10 cellular contexts compared by ENCODE assay signal in the genomic region with DNA sequence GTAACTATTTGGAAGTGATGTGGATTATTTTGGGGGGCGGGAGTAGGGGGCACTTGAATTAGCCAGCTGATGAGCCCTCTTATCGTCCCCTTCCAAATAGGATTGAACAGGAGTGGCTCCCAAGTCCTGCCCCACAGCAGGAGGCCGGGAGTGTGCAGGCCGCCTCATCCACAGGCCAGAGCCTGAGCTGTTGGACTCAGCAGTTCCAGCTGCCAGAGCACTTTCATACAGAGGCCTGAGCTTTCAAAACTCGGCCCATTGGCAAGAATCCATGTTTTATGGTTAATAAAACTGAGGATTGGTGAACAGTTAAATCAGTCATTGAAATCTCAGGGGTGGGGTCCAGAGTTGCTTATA. TPM values are rescaled to one million over a fixed set of nuclear protein-coding genes. Genes with fewer than 3 reads are reported as not detected.
A peak's percentile ranks its signal among the peaks of the same experiment; 100 is the strongest.
DNase-seq lines count a peak whose midpoint lies in the region; ATAC-seq lines count a peak whose summit lies in the region.
"Had no signal": no experiment of that assay in that cellular context is flagged by ENCODE, and none has a peak within 500 bp of the region (broad histone marks: within the 10 kb centered on the region; RNA-seq: fewer than 3 reads in every experiment).

No MANE protein-coding gene starts in this region.

- peak overlapping the region; percentile 95 to 100 for H3K27ac Mint-ChIP-seq in activated naive CD4-positive, alpha-beta T cell treated with anti-CD3 and anti-CD28 coated beads, Interleukin-2, amount 50 U/mL, for 72 hours

- H3K9me3 Mint-ChIP-seq in activated naive CD4-positive, alpha-beta T cell treated with anti-CD3 and anti-CD28 coated beads, Interleukin-2, amount 50 U/mL, for 72 hours, result no peaks in the 10 kb centered on the region
- H3K9me3 Mint-ChIP-seq: neural crest cell had no signal

- DNase-seq in NCI-H524 (lab: John Stamatoyannopoulos, UW), result peak; percentile 20 to 75
- no peak for DNase-seq in NCI-H524 treated with DMSO at 0.1 percent for 48 hours (lab: John Stamatoyannopoulos, UW)
- DNase-seq in activated naive CD4-positive, alpha-beta T cell treated with anti-CD3 and anti-CD28 coated beads, Interleukin-2, amount 50 U/mL, for 72 hours (ENCODE audit: low spot score in 2 of 2), result no peak
- DNase-seq in iris pigment epithelial cell (ENCODE audit: low read depth), result peak; percentile 62
- peak; percentile 61 for DNase-seq in stromal cell of bone marrow (ENCODE audit: low read depth)
- DNase-seq in stimulated activated naive CD4-positive, alpha-beta T cell treated with Interleukin-2 at 50 U/mL for 16 hours (lab: John Stamatoyannopoulos, UW), result no peak
- no peak for DNase-seq in OCI-M1 (lab: John Stamatoyannopoulos, UW)
- no peak for DNase-seq in activated CD8-positive, alpha-beta memory T cell treated with anti-CD3 and anti-CD28 coated beads, Interleukin-2, amount 50 U/mL, for 4 hours
- DNase-seq: NCI-H1105 treated with DMSO at 0.1 percent for 48 hours had no signal

- peak in 1 of 2 donors; percentile 2 for ATAC-seq in activated naive CD4-positive, alpha-beta T cell treated with anti-CD3 and anti-CD28 coated beads, Interleukin-2, amount 50 U/mL, for 72 hours

- H3K36me3 Mint-ChIP-seq in activated naive CD4-positive, alpha-beta T cell treated with anti-CD3 and anti-CD28 coated beads, Interleukin-2, amount 50 U/mL, for 72 hours, result peaks cover 9 to 22% of the 10 kb centered on the region in 2 donors

RNA-seq across cellular contexts. Expression of gene FAM118A, which starts 9.6 kb away (rescaled TPM):
- total RNA-seq in activated naive CD4-positive, alpha-beta T cell treated with anti-CD3 and anti-CD28 coated beads, Interleukin-2, amount 50 U/mL, for 72 hours, result 10 to 100 TPM; 59.2 to 79.0 TPM

RNA-seq across cellular contexts. Expression of gene UPK3A, which starts 34.5 kb away (rescaled TPM):
- not detected for total RNA-seq in activated naive CD4-positive, alpha-beta T cell treated with anti-CD3 and anti-CD28 coated beads, Interleukin-2, amount 50 U/mL, for 72 hours
- total RNA-seq: neural crest cell had no signal

Comparison
In these comparisons a context has a peak if more than half of its experiments do, and no peak if none do; other contexts are left out.
1. DNase-seq: peak in NCI-H524 (2 of 2), iris pigment epithelial cell (single experiment) and stromal cell of bone marrow (single experiment); none in NCI-H524 treated with DMSO at 0.1 percent for 48 hours (single experiment), activated naive CD4-positive, alpha-beta T cell treated with anti-CD3 and anti-CD28 coated beads, Interleukin-2, amount 50 U/mL, for 72 hours (0 of 2), stimulated activated naive CD4-positive, alpha-beta T cell treated with Interleukin-2 at 50 U/mL for 16 hours (single experiment), OCI-M1 (single experiment) and activated CD8-positive, alpha-beta memory T cell treated with anti-CD3 and anti-CD28 coated beads, Interleukin-2, amount 50 U/mL, for 4 hours (single experiment).